8 cellular contexts compared by ENCODE assay signal in genomic region chr12:31890295-31891285, GRCh38.
A peak's percentile ranks its signal among the peaks of the same experiment; 100 is the strongest.
DNase-seq lines count a peak whose midpoint lies in the region; ATAC-seq and TF ChIP-seq lines count a peak whose summit lies in the region.

No MANE protein-coding gene starts in this region.

- peak; percentile 81 for ATAC-seq in activated CD8-positive, alpha-beta memory T cell treated with anti-CD3 and anti-CD28 coated beads, Interleukin-2, amount 10 ng/mL, durations not matched to agents 7 days and 5 days
- ATAC-seq in HG03571 (IDR thresholded peaks at IDR 0.05; ENCODE audit: unreplicated experiment) = peak; percentile 62
- peak; percentile 39 to 52 for ATAC-seq in activated naive CD4-positive, alpha-beta T cell treated with anti-CD3 and anti-CD28 coated beads, Interleukin-2, amount 50 U/mL, for 72 hours
- no peak for ATAC-seq in HG02610 (IDR thresholded peaks at IDR 0.05; ENCODE audit: unreplicated experiment)
- ATAC-seq in GM21529 (IDR thresholded peaks at IDR 0.05; ENCODE audit: unreplicated experiment) = no peak

- H3K4me3 Mint-ChIP-seq in activated CD8-positive, alpha-beta memory T cell treated with anti-CD3 and anti-CD28 coated beads, Interleukin-2, amount 10 ng/mL, durations not matched to agents 7 days and 5 days = no peak overlapping the region
- peak overlapping the region; percentile 55 for H3K4me3 Mint-ChIP-seq in stimulated activated naive CD8-positive, alpha-beta T cell treated with anti-CD3 and anti-CD28 coated beads, Interleukin-15, Interleukin-2, amounts not matched to agents 100 ng/mL and 50 ng/mL, for 24 hours
- no peak overlapping the region for H3K4me3 Mint-ChIP-seq in glutamatergic neuron (ENCODE audit: unreplicated experiment)

- peak; percentile 44 for DNase-seq in activated CD8-positive, alpha-beta memory T cell treated with anti-CD3 and anti-CD28 coated beads, Interleukin-2, amount 10 ng/mL, durations not matched to agents 7 days and 5 days
- DNase-seq in activated CD8-positive, alpha-beta memory T cell treated with anti-CD3 and anti-CD28 coated beads for 24 hours = no peak
- no peak for DNase-seq in activated naive CD4-positive, alpha-beta T cell treated with anti-CD3 and anti-CD28 coated beads, Interleukin-2, amount 50 U/mL, for 72 hours (ENCODE audit: low spot score in 2 of 2)
- no peak for DNase-seq in glutamatergic neuron

- CTCF ChIA-PET in activated CD8-positive, alpha-beta memory T cell treated with anti-CD3 and anti-CD28 coated beads, Interleukin-2, amount 10 ng/mL, durations not matched to agents 7 days and 5 days (lab: Charles Lee) = interaction anchor here (0.9 to 2.5 kb wide), 9 partner anchors 8 to 158 kb away, joined by 3 to 12 read pairs (median 3); partner anchors contain the start of gene RESF1

- peaks cover 42% of the 10 kb centered on the region for H3K9me3 Mint-ChIP-seq in activated CD8-positive, alpha-beta memory T cell treated with anti-CD3 and anti-CD28 coated beads, Interleukin-2, amount 10 ng/mL, durations not matched to agents 7 days and 5 days (ENCODE audit: low read depth)
- peaks cover 42 to 51% of the 10 kb centered on the region in 2 donors for H3K9me3 Mint-ChIP-seq in activated naive CD4-positive, alpha-beta T cell treated with anti-CD3 and anti-CD28 coated beads, Interleukin-2, amount 50 U/mL, for 72 hours
- peaks cover 47% of the 10 kb centered on the region for H3K9me3 Mint-ChIP-seq in stimulated activated naive CD8-positive, alpha-beta T cell treated with anti-CD3 and anti-CD28 coated beads, Interleukin-15, Interleukin-2, amounts not matched to agents 100 ng/mL and 50 ng/mL, for 24 hours
- H3K9me3 Mint-ChIP-seq in glutamatergic neuron (ENCODE audit: unreplicated experiment) = no peaks in the 10 kb centered on the region

- H3K36me3 Mint-ChIP-seq in activated CD8-positive, alpha-beta memory T cell treated with anti-CD3 and anti-CD28 coated beads, Interleukin-2, amount 10 ng/mL, durations not matched to agents 7 days and 5 days = peaks cover 77% of the 10 kb centered on the region
- peaks cover 62 to 85% of the 10 kb centered on the region in 2 donors for H3K36me3 Mint-ChIP-seq in activated naive CD4-positive, alpha-beta T cell treated with anti-CD3 and anti-CD28 coated beads, Interleukin-2, amount 50 U/mL, for 72 hours
- H3K36me3 Mint-ChIP-seq in stimulated activated naive CD8-positive, alpha-beta T cell treated with anti-CD3 and anti-CD28 coated beads, Interleukin-15, Interleukin-2, amounts not matched to agents 100 ng/mL and 50 ng/mL, for 24 hours (ENCODE audit: low read depth) = peaks cover 70% of the 10 kb centered on the region
- peaks cover 12% of the 10 kb centered on the region for H3K36me3 Mint-ChIP-seq in glutamatergic neuron (ENCODE audit: unreplicated experiment)

- peaks cover 48% of the 10 kb centered on the region for H3K4me1 Mint-ChIP-seq in activated CD8-positive, alpha-beta memory T cell treated with anti-CD3 and anti-CD28 coated beads, Interleukin-2, amount 10 ng/mL, durations not matched to agents 7 days and 5 days
- peaks cover 68% of the 10 kb centered on the region for H3K4me1 Mint-ChIP-seq in stimulated activated naive CD8-positive, alpha-beta T cell treated with anti-CD3 and anti-CD28 coated beads, Interleukin-15, Interleukin-2, amounts not matched to agents 100 ng/mL and 50 ng/mL, for 24 hours (ENCODE audit: low read depth)
- no peaks in the 10 kb centered on the region for H3K4me1 Mint-ChIP-seq in glutamatergic neuron (ENCODE audit: low read depth, unreplicated experiment)

- no peak for TF ChIP-seq CTCF in glutamatergic neuron (IDR thresholded peaks at IDR 0.05; ENCODE audit: partially characterized antibody, unreplicated experiment)

- no peaks in the 10 kb centered on the region for H3K27me3 Mint-ChIP-seq in activated CD8-positive, alpha-beta memory T cell treated with anti-CD3 and anti-CD28 coated beads, Interleukin-2, amount 10 ng/mL, durations not matched to agents 7 days and 5 days
- H3K27me3 Mint-ChIP-seq in stimulated activated naive CD8-positive, alpha-beta T cell treated with anti-CD3 and anti-CD28 coated beads, Interleukin-15, Interleukin-2, amounts not matched to agents 100 ng/mL and 50 ng/mL, for 24 hours = no peaks in the 10 kb centered on the region
- H3K27me3 Mint-ChIP-seq in glutamatergic neuron (ENCODE audit: unreplicated experiment) = peaks cover 1% of the 10 kb centered on the region

- H3K27ac Mint-ChIP-seq in activated CD8-positive, alpha-beta memory T cell treated with anti-CD3 and anti-CD28 coated beads, Interleukin-2, amount 10 ng/mL, durations not matched to agents 7 days and 5 days = peak overlapping the region; percentile 91
- peak overlapping the region; percentile 55 to 73 for H3K27ac Mint-ChIP-seq in activated naive CD4-positive, alpha-beta T cell treated with anti-CD3 and anti-CD28 coated beads, Interleukin-2, amount 50 U/mL, for 72 hours
- peak overlapping the region; percentile 86 for H3K27ac Mint-ChIP-seq in stimulated activated naive CD8-positive, alpha-beta T cell treated with anti-CD3 and anti-CD28 coated beads, Interleukin-15, Interleukin-2, amounts not matched to agents 100 ng/mL and 50 ng/mL, for 24 hours
- no peak overlapping the region for H3K27ac Mint-ChIP-seq in glutamatergic neuron (ENCODE audit: unreplicated experiment)

Comparison
In these comparisons a context has a peak if more than half of its experiments do, and no peak if none do; other contexts are left out.
1. ATAC-seq: peak in activated CD8-positive, alpha-beta memory T cell treated with anti-CD3 and anti-CD28 coated beads, Interleukin-2, amount 10 ng/mL, durations not matched to agents 7 days and 5 days (single experiment), HG03571 (single experiment) and activated naive CD4-positive, alpha-beta T cell treated with anti-CD3 and anti-CD28 coated beads, Interleukin-2, amount 50 U/mL, for 72 hours (2 of 2); none in HG02610 (single experiment) and GM21529 (single experiment).